ENCODE assay signal across 11 cellular contexts in the genomic region with DNA sequence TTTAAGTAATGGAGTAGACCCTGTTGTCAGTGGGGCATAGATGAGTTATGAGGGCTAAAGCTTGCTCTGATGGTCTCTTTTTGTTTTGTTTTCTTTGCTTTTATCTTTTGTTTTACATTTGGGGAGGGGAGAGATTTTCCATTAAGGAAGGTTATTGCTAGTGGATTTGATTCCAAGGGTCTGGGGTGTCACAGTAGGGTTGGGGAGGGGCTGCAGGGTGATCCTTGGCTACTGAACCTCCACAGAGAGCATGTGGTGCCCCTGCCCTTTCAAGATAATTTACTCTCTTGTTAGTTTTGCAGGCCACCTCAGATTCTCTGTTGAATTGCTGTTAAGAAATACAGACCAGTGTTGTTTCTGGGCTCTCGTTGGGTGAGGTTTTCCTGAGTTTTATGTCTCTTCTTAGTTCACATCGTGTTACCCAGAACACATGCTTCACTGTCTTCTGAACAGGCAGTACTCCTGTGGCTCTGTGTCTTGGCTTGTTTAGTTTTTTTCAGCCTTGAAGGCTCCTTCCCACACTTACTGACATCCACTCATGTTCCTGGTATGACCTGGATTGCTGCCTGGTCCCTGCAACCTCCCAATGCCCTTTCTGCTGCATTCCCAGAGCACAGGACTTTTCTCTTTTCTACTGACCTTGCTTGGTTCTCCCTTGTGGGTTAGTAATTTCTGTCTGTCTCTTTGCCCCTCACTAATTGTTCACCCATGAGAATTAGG. TPM values are rescaled to one million over a fixed set of nuclear protein-coding genes. Genes with fewer than 3 reads are reported as not detected.
DNase-seq lines count a peak whose midpoint lies in the region; FAIRE-seq and TF ChIP-seq lines count a peak whose summit lies in the region.
"Had no signal": no experiment of that assay in that cellular context is flagged by ENCODE, and none has a peak within 500 bp of the region (broad histone marks: within the 10 kb centered on the region; RNA-seq: fewer than 3 reads in every experiment).

No MANE protein-coding gene starts in this region.

- no peak for TF ChIP-seq CTCF in nephron progenitor cell (IDR thresholded peaks at IDR 0.05)

- H3K4me3 ChIP-seq in ACC112 (ENCODE audit: low read depth, low read length), result peak overlapping the region; percentile 38
- no peak overlapping the region for H3K4me3 ChIP-seq in MG63
- H3K4me3 ChIP-seq: K562 had no signal

- H3K9me3 ChIP-seq in MG63, result no peaks in the 10 kb centered on the region
- H3K9me3 ChIP-seq: Caco-2 had no signal

- H3K27ac Mint-ChIP-seq in nephron progenitor cell, result peak overlapping the region; percentile 85

- H3K27me3 ChIP-seq in ACC112 (ENCODE audit: insufficient read depth, low read length) (no peaks in the 10 kb centered on the region), MG63 (no peaks in the 10 kb centered on the region)

- H3K4me1 ChIP-seq in ACC112 (ENCODE audit: control insufficient read depth, insufficient read depth, low read length, unreplicated experiment), result peaks cover 47% of the 10 kb centered on the region
- H3K4me1 ChIP-seq: Caco-2 had no signal

- H3K36me3 ChIP-seq in ACC112 (ENCODE audit: insufficient read depth, low read length), result peaks cover 4% of the 10 kb centered on the region; the same call in 1 of the 2 replicates
- peaks cover 17% of the 10 kb centered on the region for H3K36me3 ChIP-seq in MG63

- H3K27me3 Mint-ChIP-seq in nephron progenitor cell (ENCODE audit: low read depth, poor library complexity), result no peaks in the 10 kb centered on the region

- no peak overlapping the region for H2AFZ ChIP-seq in ACC112 (ENCODE audit: low read length, unreplicated experiment)

- peaks cover 61% of the 10 kb centered on the region for H3K4me1 Mint-ChIP-seq in nephron progenitor cell

- H3K36me3 Mint-ChIP-seq in nephron progenitor cell (ENCODE audit: low read depth), result peaks cover 7% of the 10 kb centered on the region

- no peaks in the 10 kb centered on the region for H3K9me3 Mint-ChIP-seq in nephron progenitor cell

- peak; percentile 74 for DNase-seq in MG63
- DNase-seq in epithelial cell of prostate (ENCODE audit: low read depth, low spot score), result peak; percentile 31
- no peak for DNase-seq in nephron progenitor cell
- DNase-seq in T-helper 9 cell, result no peak
- DNase-seq in Ammon's horn (ENCODE audit: low spot score), result no peak
- DNase-seq in GM19239 (ENCODE audit: insufficient read length, low spot score), result no peak
- DNase-seq in NOMO-1 treated with dmso at 0.1 percent for 144 hours (lab: John Stamatoyannopoulos, UW; ENCODE audit: unreplicated experiment), result no peak
- DNase-seq: Caco-2 had no signal

- H3K4me3 Mint-ChIP-seq in nephron progenitor cell, result peak overlapping the region; percentile 59

- no peak for FAIRE-seq in GM19239 (lab: Jason Lieb, UNC)
- FAIRE-seq: endothelial cell of umbilical vein, K562 had no signal

- H3K27ac ChIP-seq in ACC112 (ENCODE audit: low read depth, low read length) (peak overlapping the region; percentile 71), epithelial cell of prostate (peak overlapping the region; percentile 39)

- H3K79me2 ChIP-seq in ACC112 (ENCODE audit: control insufficient read depth, insufficient read depth, low read length, unreplicated experiment), result peaks cover 85% of the 10 kb centered on the region

RNA-seq across cellular contexts. Expression of gene KIFBP, which starts 4.3 kb away (rescaled TPM):
- total RNA-seq in MG63 (2014; rRNA removed; shearing (Covaris generic); ENCODE audit: low replicate concordance), result 40.4 and 43.5 TPM in 2 replicates

RNA-seq across cellular contexts. Expression of gene DDX21, which starts 36.9 kb away (rescaled TPM):
- total RNA-seq in MG63 (2014; rRNA removed; shearing (Covaris generic); ENCODE audit: low replicate concordance), result 68.3 and 94.6 TPM in 2 replicates

Comparison
In these comparisons a context has a peak if more than half of its experiments do, and no peak if none do; other contexts are left out.
1. DNase-seq: peak in MG63 (single experiment) and epithelial cell of prostate (single experiment); none in nephron progenitor cell (single experiment), T-helper 9 cell (single experiment), Ammon's horn (single experiment), GM19239 (single experiment) and NOMO-1 treated with dmso at 0.1 percent for 144 hours (single experiment).